ENCODE assay signal across 17 cellular contexts in the genomic region with DNA sequence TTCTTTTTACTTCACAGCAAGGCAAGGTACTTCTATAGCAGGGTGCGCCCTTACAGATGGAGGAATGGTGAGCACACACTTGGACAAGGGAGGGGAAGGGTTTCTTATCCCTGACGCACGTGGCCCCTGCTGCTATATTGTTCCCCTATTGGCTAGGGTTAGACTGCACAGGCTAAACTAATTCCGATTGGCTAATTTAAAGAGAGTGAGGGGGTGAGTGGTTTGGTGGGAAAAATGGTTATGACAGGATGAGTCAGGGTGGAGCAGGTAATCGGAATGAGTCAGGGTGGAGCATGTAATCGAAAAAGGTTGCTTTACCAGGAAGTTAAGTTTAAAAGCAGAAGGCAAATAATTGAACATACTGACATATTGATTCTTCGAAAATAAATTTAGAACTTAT.
"Had no signal": no experiment of that assay in that cellular context is flagged by ENCODE, and none has a peak within 500 bp of the region (broad histone marks: within the 10 kb centered on the region; RNA-seq: fewer than 3 reads in every experiment).

No MANE protein-coding gene starts in this region.

- H3K27me3 ChIP-seq: adrenal gland, colonic mucosa, esophagus squamous epithelium, suprapubic skin had no signal

- DNase-seq: activated CD4-positive, alpha-beta memory T cell treated with anti-CD3 and anti-CD28 coated beads, Interleukin-2, amount 10 ng/mL, durations not matched to agents 7 days and 5 days; activated CD4-positive, alpha-beta T cell treated with anti-CD3 and anti-CD28 coated beads for 36 hours; activated effector memory CD4-positive, alpha-beta T cell treated with Interleukin-2 at 50 U/mL for 16 hours; activated naive CD4-positive, alpha-beta T cell treated with anti-CD3 and anti-CD28 coated beads, Interleukin-2, amount 50 U/mL, for 16 hours; activated T-cell treated with anti-CD3 and anti-CD28 coated beads, Interleukin-2, amount 50 U/mL, for 24 hours; adrenal gland; central memory CD4-positive, alpha-beta T cell; colonic mucosa; esophagus squamous epithelium; left ventricle myocardium inferior; right cardiac atrium; T-helper 1 cell; trophoblast cell had no signal

- H3K27ac ChIP-seq: adrenal gland, colonic mucosa, esophagus squamous epithelium, left ventricle myocardium inferior, suprapubic skin had no signal

- H3K9me3 ChIP-seq: adrenal gland, colonic mucosa, esophagus squamous epithelium, left ventricle myocardium inferior, suprapubic skin had no signal

- H3K4me3 Mint-ChIP-seq: activated CD4-positive, alpha-beta memory T cell treated with anti-CD3 and anti-CD28 coated beads, Interleukin-2, amount 10 ng/mL, durations not matched to agents 7 days and 5 days; activated CD4-positive, alpha-beta T cell treated with anti-CD3 and anti-CD28 coated beads for 36 hours; activated T-cell treated with anti-CD3 and anti-CD28 coated beads, Interleukin-2, amount 50 U/mL, for 24 hours; memory B cell; natural killer cell treated with Interleukin-12 subunit alpha and Interleukin-12 subunit beta and Interleukin-15 and Interleukin-18, amount 100 ng/mL, for 72 hours; stimulated activated naive CD8-positive, alpha-beta T cell treated with anti-CD3 and anti-CD28 coated beads, Interleukin-15, Interleukin-2, amounts not matched to agents 100 ng/mL and 50 ng/mL, for 24 hours had no signal

- H3K4me1 Mint-ChIP-seq: activated CD4-positive, alpha-beta memory T cell treated with anti-CD3 and anti-CD28 coated beads, Interleukin-2, amount 10 ng/mL, durations not matched to agents 7 days and 5 days; activated CD4-positive, alpha-beta T cell treated with anti-CD3 and anti-CD28 coated beads for 36 hours; memory B cell had no signal

- H3K36me3 ChIP-seq: adrenal gland, colonic mucosa, esophagus squamous epithelium, left ventricle myocardium inferior, suprapubic skin had no signal

- H3K9me3 Mint-ChIP-seq: activated CD4-positive, alpha-beta memory T cell treated with anti-CD3 and anti-CD28 coated beads, Interleukin-2, amount 10 ng/mL, durations not matched to agents 7 days and 5 days; activated T-cell treated with anti-CD3 and anti-CD28 coated beads, Interleukin-2, amount 50 U/mL, for 24 hours; memory B cell; natural killer cell treated with Interleukin-12 subunit alpha and Interleukin-12 subunit beta and Interleukin-15 and Interleukin-18, amount 100 ng/mL, for 72 hours; stimulated activated naive CD8-positive, alpha-beta T cell treated with anti-CD3 and anti-CD28 coated beads, Interleukin-15, Interleukin-2, amounts not matched to agents 100 ng/mL and 50 ng/mL, for 24 hours had no signal

- H3K4me1 ChIP-seq: adrenal gland, colonic mucosa, esophagus squamous epithelium, left ventricle myocardium inferior, suprapubic skin had no signal

- H3K27ac Mint-ChIP-seq: activated CD4-positive, alpha-beta memory T cell treated with anti-CD3 and anti-CD28 coated beads, Interleukin-2, amount 10 ng/mL, durations not matched to agents 7 days and 5 days; activated CD4-positive, alpha-beta T cell treated with anti-CD3 and anti-CD28 coated beads for 36 hours; activated T-cell treated with anti-CD3 and anti-CD28 coated beads, Interleukin-2, amount 50 U/mL, for 24 hours; memory B cell; natural killer cell treated with Interleukin-12 subunit alpha and Interleukin-12 subunit beta and Interleukin-15 and Interleukin-18, amount 100 ng/mL, for 72 hours; stimulated activated naive CD8-positive, alpha-beta T cell treated with anti-CD3 and anti-CD28 coated beads, Interleukin-15, Interleukin-2, amounts not matched to agents 100 ng/mL and 50 ng/mL, for 24 hours had no signal

- H3K36me3 Mint-ChIP-seq: natural killer cell treated with Interleukin-12 subunit alpha and Interleukin-12 subunit beta and Interleukin-15 and Interleukin-18, amount 100 ng/mL, for 72 hours had no signal

- ATAC-seq: activated CD4-positive, alpha-beta T cell treated with anti-CD3 and anti-CD28 coated beads for 36 hours; natural killer cell treated with Interleukin-12 subunit alpha and Interleukin-12 subunit beta and Interleukin-15 and Interleukin-18, amount 100 ng/mL, for 72 hours; right cardiac atrium had no signal

- H3K4me3 ChIP-seq: adrenal gland, colonic mucosa, esophagus squamous epithelium, left ventricle myocardium inferior, suprapubic skin had no signal

- H3K27me3 Mint-ChIP-seq: activated CD4-positive, alpha-beta memory T cell treated with anti-CD3 and anti-CD28 coated beads, Interleukin-2, amount 10 ng/mL, durations not matched to agents 7 days and 5 days; activated CD4-positive, alpha-beta T cell treated with anti-CD3 and anti-CD28 coated beads for 36 hours; activated T-cell treated with anti-CD3 and anti-CD28 coated beads, Interleukin-2, amount 50 U/mL, for 24 hours; memory B cell; stimulated activated naive CD8-positive, alpha-beta T cell treated with anti-CD3 and anti-CD28 coated beads, Interleukin-15, Interleukin-2, amounts not matched to agents 100 ng/mL and 50 ng/mL, for 24 hours had no signal
